Comparison of ENCODE assay signal across 29 cellular contexts in the genomic region with DNA sequence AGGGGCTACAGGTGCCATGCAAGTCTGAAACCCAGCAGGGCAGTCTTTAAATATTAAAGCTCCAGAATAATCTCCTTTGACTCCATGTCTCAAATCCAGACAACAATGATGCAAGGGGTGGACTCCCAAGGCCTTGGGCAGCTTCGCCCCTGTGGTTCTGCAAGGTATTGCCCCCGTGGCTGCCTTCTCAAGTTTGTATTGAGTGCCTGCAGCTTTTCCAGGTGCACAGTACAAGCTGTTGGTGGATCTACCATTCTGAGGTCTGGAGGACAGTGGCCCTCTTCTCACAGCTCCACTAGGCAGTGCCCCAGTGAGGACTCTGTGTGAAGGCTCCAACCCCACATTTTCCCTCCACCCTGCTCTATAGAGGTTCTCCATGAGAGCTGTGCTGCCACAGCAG. TPM values are rescaled to one million over a fixed set of nuclear protein-coding genes. Genes with fewer than 3 reads are reported as not detected.
A peak's percentile ranks its signal among the peaks of the same experiment; 100 is the strongest.
DNase-seq lines count a peak whose midpoint lies in the region; ATAC-seq and TF ChIP-seq lines count a peak whose summit lies in the region.
"Had no signal": no experiment of that assay in that cellular context is flagged by ENCODE, and none has a peak within 500 bp of the region (broad histone marks: within the 10 kb centered on the region; RNA-seq: fewer than 3 reads in every experiment).

No MANE protein-coding gene starts in this region.

- no peaks in the 10 kb centered on the region for H3K27me3 Mint-ChIP-seq in HFFc6 (ENCODE audit: insufficient read depth)
- no peaks in the 10 kb centered on the region; the same call in 1 of the 2 replicates for H3K27me3 Mint-ChIP-seq in WTC11 (ENCODE audit: low read depth)
- peaks cover 16% of the 10 kb centered on the region for H3K27me3 Mint-ChIP-seq in neural crest cell (ENCODE audit: low read depth)

- H3K36me3 Mint-ChIP-seq in HFFc6 (ENCODE audit: low read depth): no peaks in the 10 kb centered on the region
- no peaks in the 10 kb centered on the region for H3K36me3 Mint-ChIP-seq in WTC11
- no peaks in the 10 kb centered on the region for H3K36me3 Mint-ChIP-seq in neural crest cell (ENCODE audit: low read depth)
- H3K36me3 Mint-ChIP-seq: CD4-positive, CD25-positive, alpha-beta regulatory T cell; stimulated activated naive B cell treated with anti-CD40 and anti-IgM and Interleukin-4, amounts not matched to agents 10 μg/mL and 1 μg/mL and 100 μg/mL, for 72 hours had no signal

- TF ChIP-seq CTCF in HFFc6 (IDR thresholded peaks at IDR 0.05) (peak; percentile 32; the same call in 1 of the 2 replicates), WTC11 (IDR thresholded peaks at IDR 0.05) (no peak), neural crest cell (conservative IDR thresholded peaks at IDR 0.05) (peak; percentile 22)

- H3K4me3 Mint-ChIP-seq in HFFc6: no peak overlapping the region
- no peak overlapping the region for H3K4me3 Mint-ChIP-seq in WTC11
- no peak overlapping the region for H3K4me3 Mint-ChIP-seq in neural crest cell
- H3K4me3 Mint-ChIP-seq: activated CD8-positive, alpha-beta T cell treated with anti-CD3 and anti-CD28 coated beads for 36 hours; activated naive CD4-positive, alpha-beta T cell treated with anti-CD3 and anti-CD28 coated beads for 36 hours; CD4-positive, CD25-positive, alpha-beta regulatory T cell; central memory CD8-positive, alpha-beta T cell; effector memory CD8-positive, alpha-beta T cell; stimulated activated naive B cell treated with anti-CD40 and anti-IgM and Interleukin-4, amounts not matched to agents 10 μg/mL and 1 μg/mL and 100 μg/mL, for 72 hours; T-helper 17 cell had no signal

- intact Hi-C loops in left colon (cut with DNase I, micrococcal nuclease): no loop called here

- CTCF ChIA-PET in WTC11 (lab: Charles Lee): no interaction called here

- H3K27ac Mint-ChIP-seq in HFFc6 (no peak overlapping the region), WTC11 (no peak overlapping the region), neural crest cell (ENCODE audit: unreplicated experiment) (no peak overlapping the region)
- H3K27ac Mint-ChIP-seq: activated CD8-positive, alpha-beta T cell treated with anti-CD3 and anti-CD28 coated beads for 36 hours; activated naive CD4-positive, alpha-beta T cell treated with anti-CD3 and anti-CD28 coated beads for 36 hours; CD4-positive, CD25-positive, alpha-beta regulatory T cell; effector memory CD8-positive, alpha-beta T cell; stimulated activated naive B cell treated with anti-CD40 and anti-IgM and Interleukin-4, amounts not matched to agents 10 μg/mL and 1 μg/mL and 100 μg/mL, for 72 hours; T-helper 17 cell had no signal

- H3K9me3 Mint-ChIP-seq in HFFc6 (no peaks in the 10 kb centered on the region), WTC11 (peaks cover 6% of the 10 kb centered on the region; the same call in 1 of the 2 replicates), neural crest cell (no peaks in the 10 kb centered on the region)
- H3K9me3 Mint-ChIP-seq: activated CD8-positive, alpha-beta T cell treated with anti-CD3 and anti-CD28 coated beads for 36 hours; activated naive CD4-positive, alpha-beta T cell treated with anti-CD3 and anti-CD28 coated beads for 36 hours; CD4-positive, CD25-positive, alpha-beta regulatory T cell; central memory CD8-positive, alpha-beta T cell; effector memory CD8-positive, alpha-beta T cell; stimulated activated naive B cell treated with anti-CD40 and anti-IgM and Interleukin-4, amounts not matched to agents 10 μg/mL and 1 μg/mL and 100 μg/mL, for 72 hours had no signal

- POLR2A ChIA-PET in WTC11 (lab: Charles Lee): no interaction called here

- DNase-seq in NCI-H526 (lab: John Stamatoyannopoulos, UW) (peak; percentile 61 to 67), NCI-H526 treated with DMSO at 0.1 percent for 48 hours (lab: John Stamatoyannopoulos, UW) (no peak), HFFc6 (no peak), WTC11 (ENCODE audit: low spot score) (no peak), neural crest cell (ENCODE audit: low read depth, low spot score) (no peak), NCI-H774 (lab: John Stamatoyannopoulos, UW) (no peak), left colon (no peak), KG1 (lab: John Stamatoyannopoulos, UW) (no peak)
- DNase-seq: activated CD4-positive, alpha-beta T cell treated with anti-CD3 and anti-CD28 coated beads for 1 hour; activated CD8-positive, alpha-beta memory T cell treated with anti-CD3 and anti-CD28 coated beads, Interleukin-2, amount 50 U/mL, for 48 hours; activated CD8-positive, alpha-beta T cell treated with anti-CD3 and anti-CD28 coated beads for 36 hours; activated naive CD4-positive, alpha-beta T cell treated with anti-CD3 and anti-CD28 coated beads for 36 hours; CD4-positive, CD25-positive, alpha-beta regulatory T cell; effector memory CD8-positive, alpha-beta T cell; erythroblast; glutamatergic neuron; left ventricle myocardium inferior; mesendoderm; NCI-H1105; NCI-H187 treated with DMSO at 0.1 percent for 48 hours; NCI-H69; OCI-M1; stimulated activated naive B cell treated with anti-CD40 and anti-IgM and Interleukin-4, amounts not matched to agents 10 μg/mL and 1 μg/mL and 100 μg/mL, for 72 hours; T-helper 17 cell had no signal

- ATAC-seq in WTC11: peak; percentile 26; the same call in 1 of the 2 replicates
- no peak for ATAC-seq in left colon
- ATAC-seq: activated CD8-positive, alpha-beta T cell treated with anti-CD3 and anti-CD28 coated beads for 36 hours; effector memory CD8-positive, alpha-beta T cell; stimulated activated naive B cell treated with anti-CD40 and anti-IgM and Interleukin-4, amounts not matched to agents 10 μg/mL and 1 μg/mL and 100 μg/mL, for 72 hours; T-helper 17 cell had no signal

- peaks cover 39% of the 10 kb centered on the region for H3K4me1 Mint-ChIP-seq in HFFc6 (ENCODE audit: low read depth)
- peaks cover 24% of the 10 kb centered on the region for H3K4me1 Mint-ChIP-seq in WTC11
- H3K4me1 Mint-ChIP-seq in neural crest cell: no peaks in the 10 kb centered on the region
- H3K4me1 Mint-ChIP-seq: CD4-positive, CD25-positive, alpha-beta regulatory T cell; central memory CD8-positive, alpha-beta T cell had no signal

TF ChIP-seq in WTC11, 78 proteins besides CTCF, POLR2A, EP300 and RAD21 (continues in another document):
- TF ChIP-seq FOXK1 (CRISPR knock-in tag; IDR thresholded peaks at IDR 0.05) (no peak), MLX (CRISPR knock-in tag; IDR thresholded peaks at IDR 0.05) (no peak), ATF2 (CRISPR knock-in tag; IDR thresholded peaks at IDR 0.05; ENCODE audit: borderline replicate concordance, low read depth) (no peak), CREM (CRISPR knock-in tag; IDR thresholded peaks at IDR 0.05) (no peak), NR1H2 (CRISPR knock-in tag; IDR thresholded peaks at IDR 0.05) (no peak), ZNF219 (CRISPR knock-in tag; IDR thresholded peaks at IDR 0.05; ENCODE audit: borderline replicate concordance) (no peak), TP53 (CRISPR knock-in tag; IDR thresholded peaks at IDR 0.05) (no peak), TCF7 (CRISPR knock-in tag; IDR thresholded peaks at IDR 0.05; ENCODE audit: low read depth) (no peak), ZNF121 (CRISPR knock-in tag; IDR thresholded peaks at IDR 0.05) (no peak), ELF4 (CRISPR knock-in tag; IDR thresholded peaks at IDR 0.05; ENCODE audit: low read depth) (no peak), ESRRA (CRISPR knock-in tag; IDR thresholded peaks at IDR 0.05; ENCODE audit: borderline replicate concordance) (no peak)
- TF ChIP-seq, protein P1, sequence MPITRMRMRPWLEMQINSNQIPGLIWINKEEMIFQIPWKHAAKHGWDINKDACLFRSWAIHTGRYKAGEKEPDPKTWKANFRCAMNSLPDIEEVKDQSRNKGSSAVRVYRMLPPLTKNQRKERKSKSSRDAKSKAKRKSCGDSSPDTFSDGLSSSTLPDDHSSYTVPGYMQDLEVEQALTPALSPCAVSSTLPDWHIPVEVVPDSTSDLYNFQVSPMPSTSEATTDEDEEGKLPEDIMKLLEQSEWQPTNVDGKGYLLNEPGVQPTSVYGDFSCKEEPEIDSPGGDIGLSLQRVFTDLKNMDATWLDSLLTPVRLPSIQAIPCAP (CRISPR knock-in tag; IDR thresholded peaks at IDR 0.05): no peak
- TF ChIP-seq, protein P2, sequence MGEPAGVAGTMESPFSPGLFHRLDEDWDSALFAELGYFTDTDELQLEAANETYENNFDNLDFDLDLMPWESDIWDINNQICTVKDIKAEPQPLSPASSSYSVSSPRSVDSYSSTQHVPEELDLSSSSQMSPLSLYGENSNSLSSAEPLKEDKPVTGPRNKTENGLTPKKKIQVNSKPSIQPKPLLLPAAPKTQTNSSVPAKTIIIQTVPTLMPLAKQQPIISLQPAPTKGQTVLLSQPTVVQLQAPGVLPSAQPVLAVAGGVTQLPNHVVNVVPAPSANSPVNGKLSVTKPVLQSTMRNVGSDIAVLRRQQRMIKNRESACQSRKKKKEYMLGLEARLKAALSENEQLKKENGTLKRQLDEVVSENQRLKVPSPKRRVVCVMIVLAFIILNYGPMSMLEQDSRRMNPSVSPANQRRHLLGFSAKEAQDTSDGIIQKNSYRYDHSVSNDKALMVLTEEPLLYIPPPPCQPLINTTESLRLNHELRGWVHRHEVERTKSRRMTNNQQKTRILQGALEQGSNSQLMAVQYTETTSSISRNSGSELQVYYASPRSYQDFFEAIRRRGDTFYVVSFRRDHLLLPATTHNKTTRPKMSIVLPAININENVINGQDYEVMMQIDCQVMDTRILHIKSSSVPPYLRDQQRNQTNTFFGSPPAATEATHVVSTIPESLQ (CRISPR knock-in tag; IDR thresholded peaks at IDR 0.05): no peak

RNA-seq across cellular contexts. Expression of gene MROH9, which starts 3.7 kb away (rescaled TPM):
- total RNA-seq in HFFc6 (2021; fragmentation: NEBNext Ultra II Directional; extraction: Animal tissue kit (Norgen Biotek cat#: 25700)): under 1 TPM in 3 of 6 experiments, not detected in 3; 0.10 to 0.17 (median 0.11) TPM
- total RNA-seq in WTC11 (2021) (not detected in 3 replicates), neural crest cell (not detected in 2 replicates), left colon (not detected)
- total RNA-seq: activated CD8-positive, alpha-beta T cell treated with anti-CD3 and anti-CD28 coated beads for 36 hours; activated naive CD4-positive, alpha-beta T cell treated with anti-CD3 and anti-CD28 coated beads for 36 hours; CD4-positive, CD25-positive, alpha-beta regulatory T cell; left ventricle myocardium inferior; M059J; right atrium auricular region; T-helper 17 cell; temporal lobe; urinary bladder had no signal

Comparison
In these comparisons a context has a peak if more than half of its experiments do, and no peak if none do; other contexts are left out.
1. DNase-seq: peak in NCI-H526 (2 of 2); none in NCI-H526 treated with DMSO at 0.1 percent for 48 hours (single experiment), HFFc6 (single experiment), WTC11 (single experiment), neural crest cell (single experiment), NCI-H774 (single experiment), left colon (0 of 2) and KG1 (single experiment).